In genomic region chr7:151091988-151092387, GRCh38 we compare ENCODE assay signal across 15 cellular contexts. TPM values are rescaled to one million over a fixed set of nuclear protein-coding genes. Genes with fewer than 3 reads are reported as not detected.
A peak's percentile ranks its signal among the peaks of the same experiment; 100 is the strongest.
DNase-seq lines count a peak whose midpoint lies in the region; ATAC-seq, FAIRE-seq and TF ChIP-seq lines count a peak whose summit lies in the region.
"Had no signal": no experiment of that assay in that cellular context is flagged by ENCODE, and none has a peak within 500 bp of the region (broad histone marks: within the 10 kb centered on the region; RNA-seq: fewer than 3 reads in every experiment).

No MANE protein-coding gene starts in this region.

- H3K79me2 ChIP-seq in astrocyte (ENCODE audit: insufficient read depth, low read length): peaks cover 99% of the 10 kb centered on the region

- H3K27ac Mint-ChIP-seq in astrocyte (ENCODE audit: unreplicated experiment) (peak overlapping the region; percentile 58), endothelial cell (ENCODE audit: unreplicated experiment) (no peak overlapping the region)
- H3K27ac Mint-ChIP-seq: B cell had no signal

- no peak overlapping the region for H3K4me3 Mint-ChIP-seq in astrocyte (ENCODE audit: unreplicated experiment)
- H3K4me3 Mint-ChIP-seq in endothelial cell (ENCODE audit: unreplicated experiment): peak overlapping the region; percentile 83
- H3K4me3 Mint-ChIP-seq: B cell; CD4-positive, alpha-beta memory T cell had no signal

- no peak overlapping the region for H3K23ac ChIP-seq in neuronal stem cell (ENCODE audit: low read depth, low read length, poor library complexity)

- no peak overlapping the region for H3K4ac ChIP-seq in neuronal stem cell (ENCODE audit: low read length)

- H4K20me1 ChIP-seq in BLaER1 treated with 17β-estradiol and CSF1 and Interleukin-3, amounts not matched to agents 10 nM and 100 nM: peaks cover 78 to 97% (median 89%) of the 10 kb centered on the region in 11 experiments
- peaks cover 94% of the 10 kb centered on the region for H4K20me1 ChIP-seq in astrocyte (ENCODE audit: insufficient read depth, low read length)

- H2AFZ ChIP-seq in astrocyte (ENCODE audit: low read depth, low read length) (no peak overlapping the region), neuronal stem cell (ENCODE audit: low read length) (no peak overlapping the region)

- peaks cover 0 to 39% (median 5%) of the 10 kb centered on the region in 11 experiments; a peak in 11 of 22 replicates for H3K36me3 ChIP-seq in BLaER1 treated with 17β-estradiol and CSF1 and Interleukin-3, amounts not matched to agents 10 nM and 100 nM
- H3K36me3 ChIP-seq in astrocyte (ENCODE audit: insufficient read depth, low read length) (no peaks in the 10 kb centered on the region), neuronal stem cell (replicated peaks in 1 of 2; ENCODE audit: control insufficient read depth in 2 of 2, insufficient read depth in 2 of 2, low read length in 2 of 2) (peaks cover 3 to 49% of the 10 kb centered on the region in 2 donors)

- no peak overlapping the region for H3K14ac ChIP-seq in neuronal stem cell (ENCODE audit: low read length)

- H2BK15ac ChIP-seq in neuronal stem cell (ENCODE audit: low read length): no peak overlapping the region

- H2BK5ac ChIP-seq in neuronal stem cell (ENCODE audit: low read length): no peak overlapping the region

- peaks cover 43% of the 10 kb centered on the region for H3K4me1 Mint-ChIP-seq in astrocyte (ENCODE audit: low read depth, unreplicated experiment)
- H3K4me1 Mint-ChIP-seq in endothelial cell (ENCODE audit: unreplicated experiment): peaks cover 56% of the 10 kb centered on the region

- peaks cover 77 to 92% (median 80%) of the 10 kb centered on the region in 10 experiments for H3K4me1 ChIP-seq in BLaER1 treated with 17β-estradiol and CSF1 and Interleukin-3, amounts not matched to agents 10 nM and 100 nM
- H3K4me1 ChIP-seq in astrocyte (ENCODE audit: insufficient read depth, low read length) (peaks cover 31% of the 10 kb centered on the region), neuronal stem cell (ENCODE audit: control insufficient read depth in 2 of 2, insufficient read depth in 1 of 2, low read depth in 1 of 2, low read length in 2 of 2) (peaks cover 20 to 23% of the 10 kb centered on the region in 2 donors)

- H3K79me1 ChIP-seq in neuronal stem cell (ENCODE audit: low read depth, low read length): peaks cover 24% of the 10 kb centered on the region

- 0 out of 22 replicates have a peak overlapping the region, but pooled peaks of 1 of the 11 experiments have one; percentile 91 for H3K9ac ChIP-seq in BLaER1 treated with 17β-estradiol and CSF1 and Interleukin-3, amounts not matched to agents 10 nM and 100 nM
- H3K9ac ChIP-seq in astrocyte (ENCODE audit: low read length): no peak overlapping the region
- peak overlapping the region; percentile 9 for H3K9ac ChIP-seq in neuronal stem cell (ENCODE audit: low read depth, low read length, poor library complexity)

- no peak for DNase-seq in astrocyte (ENCODE audit: low read depth)
- no peak for DNase-seq in endothelial cell (ENCODE audit: low spot score)
- no peak for DNase-seq in neuronal stem cell (ENCODE audit: low spot score)
- no peak for DNase-seq in NCI-H2196 treated with DMSO at 0.1 percent for 48 hours (lab: John Stamatoyannopoulos, UW; ENCODE audit: unreplicated experiment)
- no peak for DNase-seq in cerebellar cortex (ENCODE audit: low spot score)
- DNase-seq: CD4-positive, alpha-beta memory T cell; DMS79 had no signal

- peaks cover 0 to 31% (median 19%) of the 10 kb centered on the region in 11 experiments; a peak in 17 of 22 replicates for H3K27me3 ChIP-seq in BLaER1 treated with 17β-estradiol and CSF1 and Interleukin-3, amounts not matched to agents 10 nM and 100 nM
- H3K27me3 ChIP-seq in astrocyte (ENCODE audit: insufficient read depth, low read length): no peaks in the 10 kb centered on the region
- H3K27me3 ChIP-seq in neuronal stem cell (ENCODE audit: control insufficient read depth in 3 of 3, insufficient read depth in 3 of 3, low read depth in 1 of 3, low read length in 3 of 3): peaks cover 0 to 3% (median 0%) of the 10 kb centered on the region in 3 experiments

- no peak overlapping the region for H4K8ac ChIP-seq in neuronal stem cell (ENCODE audit: low read depth, low read length)

- H3K36me3 Mint-ChIP-seq in astrocyte (ENCODE audit: low read depth, unreplicated experiment) (peaks cover 5% of the 10 kb centered on the region), endothelial cell (ENCODE audit: low read depth, unreplicated experiment) (peaks cover 16% of the 10 kb centered on the region)
- H3K36me3 Mint-ChIP-seq: CD4-positive, alpha-beta memory T cell had no signal

- peak overlapping the region; percentile 42 for H2AK5ac ChIP-seq in neuronal stem cell (ENCODE audit: low read depth, low read length)

- no peak overlapping the region for H3K18ac ChIP-seq in neuronal stem cell (ENCODE audit: low read length)

- no peak for FAIRE-seq in astrocyte (lab: Jason Lieb, UNC)
- FAIRE-seq: A204.1, GM12878, H54 had no signal

- H2BK120ac ChIP-seq in neuronal stem cell (ENCODE audit: low read depth, low read length): no peak overlapping the region

- WGBS in neuronal stem cell (ENCODE audit: extremely low coverage in 2 of 2, insufficient read length in 2 of 2, insufficient replicate concordance in 1 of 2), 2 donors: no CpG with 5 or more reads among the region's 14 CpGs

- H3K9me3 ChIP-seq in BLaER1 treated with 17β-estradiol and CSF1 and Interleukin-3, amounts not matched to agents 10 nM and 100 nM (replicated peaks in 1 of 11): no peaks in the 10 kb centered on the region
- no peaks in the 10 kb centered on the region for H3K9me3 ChIP-seq in astrocyte (ENCODE audit: insufficient read depth, low read depth, low read length)
- no peaks in the 10 kb centered on the region for H3K9me3 ChIP-seq in neuronal stem cell (replicated peaks in 1 of 2; ENCODE audit: control insufficient read depth in 2 of 2, insufficient read depth in 1 of 2, low read depth in 1 of 2, low read length in 2 of 2)

- no peak for TF ChIP-seq CTCF in astrocyte (IDR thresholded peaks at IDR 0.05; ENCODE audit: insufficient read depth, low read depth, low read length)
- TF ChIP-seq CTCF in endothelial cell (IDR thresholded peaks at IDR 0.05; ENCODE audit: unreplicated experiment): no peak

- no peak overlapping the region for H3K27ac ChIP-seq in BLaER1 treated with 17β-estradiol and CSF1 and Interleukin-3, amounts not matched to agents 10 nM and 100 nM
- H3K27ac ChIP-seq in astrocyte (ENCODE audit: low read depth, low read length) (no peak overlapping the region), neuronal stem cell (replicated peaks; ENCODE audit: low read length) (no peak overlapping the region)
- H3K27ac ChIP-seq: C4-2B had no signal

- ATAC-seq in GM21390 (IDR thresholded peaks at IDR 0.05; ENCODE audit: unreplicated experiment) (no peak), HG03039 (IDR thresholded peaks at IDR 0.05; ENCODE audit: unreplicated experiment) (no peak)

- no peaks in the 10 kb centered on the region for H3K9me3 Mint-ChIP-seq in astrocyte (ENCODE audit: unreplicated experiment)
- H3K9me3 Mint-ChIP-seq in endothelial cell (ENCODE audit: unreplicated experiment): no peaks in the 10 kb centered on the region
- H3K9me3 Mint-ChIP-seq: CD4-positive, alpha-beta memory T cell had no signal

- H3K27me3 Mint-ChIP-seq in astrocyte (ENCODE audit: low read depth, unreplicated experiment): no peaks in the 10 kb centered on the region
- H3K27me3 Mint-ChIP-seq in endothelial cell (ENCODE audit: unreplicated experiment): peaks cover 23% of the 10 kb centered on the region
- H3K27me3 Mint-ChIP-seq: CD4-positive, alpha-beta memory T cell had no signal

- no peak overlapping the region for H3K4me3 ChIP-seq in BLaER1 treated with 17β-estradiol and CSF1 and Interleukin-3, amounts not matched to agents 10 nM and 100 nM
- H3K4me3 ChIP-seq in astrocyte (ENCODE audit: insufficient read depth, low read depth, low read length): no peak overlapping the region
- peak overlapping the region in 1 of 2 donors; percentile 41 for H3K4me3 ChIP-seq in neuronal stem cell (ENCODE audit: low read length in 2 of 2)
- H3K4me3 ChIP-seq: GM12878 had no signal

- peak overlapping the region in 8 of 11 experiments; percentile 7 to 100 (median 28); a peak in 10 of 22 replicates for H3K4me2 ChIP-seq in BLaER1 treated with 17β-estradiol and CSF1 and Interleukin-3, amounts not matched to agents 10 nM and 100 nM
- no peak overlapping the region for H3K4me2 ChIP-seq in astrocyte (ENCODE audit: low read length)
- no peak overlapping the region for H3K4me2 ChIP-seq in neuronal stem cell (ENCODE audit: insufficient read depth, low read length, poor library complexity, severe bottlenecking)

- H4K91ac ChIP-seq in neuronal stem cell (ENCODE audit: low read depth, low read length, poor library complexity): no peak overlapping the region

- H2BK12ac ChIP-seq in neuronal stem cell (ENCODE audit: low read length): no peak overlapping the region

RNA-seq across cellular contexts. Expression of gene AGAP3, which starts 5.7 kb away (rescaled TPM):
- 123 and 156 TPM in 2 replicates for total RNA-seq in astrocyte
- 206 TPM for total RNA-seq in endothelial cell (ENCODE audit: unreplicated experiment)
- polyA plus RNA-seq in neuronal stem cell (2013, experiment 1 of 2): 45.7 TPM
- polyA plus RNA-seq in neuronal stem cell (2013, experiment 2 of 2): 45.5 TPM

RNA-seq across cellular contexts. Expression of gene TMUB1, which starts 8.7 kb away (rescaled TPM):
- total RNA-seq in astrocyte (42.9 and 44.9 TPM in 2 replicates), endothelial cell (ENCODE audit: unreplicated experiment) (40.8 TPM)
- 45.7 TPM for polyA plus RNA-seq in neuronal stem cell (2013, experiment 1 of 2)
- polyA plus RNA-seq in neuronal stem cell (2013, experiment 2 of 2): 44.8 TPM

RNA-seq across cellular contexts. Expression of gene FASTK, which starts 11.4 kb away (rescaled TPM):
- total RNA-seq in astrocyte (56.1 and 61.6 TPM in 2 replicates), endothelial cell (ENCODE audit: unreplicated experiment) (68.0 TPM)
- 40.4 TPM for polyA plus RNA-seq in neuronal stem cell (2013, experiment 1 of 2)
- polyA plus RNA-seq in neuronal stem cell (2013, experiment 2 of 2): 40.8 TPM

RNA-seq across cellular contexts. Expression of gene SLC4A2, which starts 32.6 kb away (rescaled TPM):
- total RNA-seq in astrocyte (302 and 351 TPM in 2 replicates), endothelial cell (ENCODE audit: unreplicated experiment) (115 TPM)
- polyA plus RNA-seq in neuronal stem cell (2013, experiment 1 of 2): 47.2 TPM
- polyA plus RNA-seq in neuronal stem cell (2013, experiment 2 of 2): 44.5 TPM

RNA-seq across cellular contexts. Expression of gene CDK5, which starts 34.3 kb away (rescaled TPM):
- total RNA-seq in astrocyte: 47.9 and 55.1 TPM in 2 replicates
- total RNA-seq in endothelial cell (ENCODE audit: unreplicated experiment): 26.7 TPM
- polyA plus RNA-seq in neuronal stem cell (2013, experiment 1 of 2): 14.1 TPM
- polyA plus RNA-seq in neuronal stem cell (2013, experiment 2 of 2): 13.9 TPM

Comparison
In these comparisons a context has a peak if more than half of its experiments do, and no peak if none do; other contexts are left out.
1. H3K4me2 ChIP-seq: peak in BLaER1 treated with 17β-estradiol and CSF1 and Interleukin-3, amounts not matched to agents 10 nM and 100 nM (8 of 11); none in astrocyte (single experiment) and neuronal stem cell (single experiment).